In genomic region chr17:17139972-17140589, GRCh38 we compare ENCODE assay signal across 13 cellular contexts.
A peak's percentile ranks its signal among the peaks of the same experiment; 100 is the strongest.
DNase-seq lines count a peak whose midpoint lies in the region; ATAC-seq, FAIRE-seq and TF ChIP-seq lines count a peak whose summit lies in the region.
"Had no signal": no experiment of that assay in that cellular context is flagged by ENCODE, and none has a peak within 500 bp of the region (broad histone marks: within the 10 kb centered on the region; RNA-seq: fewer than 3 reads in every experiment).

No MANE protein-coding gene starts in this region.

- CTCF ChIA-PET in A549 (lab: Yijun Ruan, JAX), result interaction anchor here (2.4 to 7.6 kb wide), 6 partner anchors 10 to 177 kb away, joined by 6 to 112 read pairs (median 33); no protein-coding TSS in a partner anchor
- CTCF ChIA-PET in naive thymus-derived CD4-positive, alpha-beta T cell (lab: Charles Lee), result no interaction called here
- CTCF ChIA-PET in CD4-positive, alpha-beta T cell (lab: Charles Lee), result no interaction called here

- H3K9me3 Mint-ChIP-seq in naive thymus-derived CD4-positive, alpha-beta T cell, result no peaks in the 10 kb centered on the region
- H3K9me3 Mint-ChIP-seq in CD4-positive, alpha-beta T cell, result no peaks in the 10 kb centered on the region
- H3K9me3 Mint-ChIP-seq: activated T-cell treated with anti-CD3 and anti-CD28 coated beads, Interleukin-2, amount 50 U/mL, for 24 hours; stimulated activated naive CD8-positive, alpha-beta T cell treated with anti-CD3 and anti-CD28 coated beads, Interleukin-15, Interleukin-2, amounts not matched to agents 100 ng/mL and 50 ng/mL, for 24 hours had no signal

- intact Hi-C loops in naive thymus-derived CD4-positive, alpha-beta T cell (cut with micrococcal nuclease), result loop anchor here in 1 of 2 donors (5.0 kb wide), 2 partner anchors 42 to 67 kb away; partner anchors contain the start of gene PLD6
- intact Hi-C loops in CD4-positive, alpha-beta T cell (cut with DNase I, micrococcal nuclease), result no loop called here

- WGBS in A549 (ENCODE audit: missing lambda C conversion rate), result 88% methylated on average over 7 of the region's 7 CpGs

- no peak for TF ChIP-seq POLR2A in A549 (IDR thresholded peaks at IDR 0.05; ENCODE audit: low read length)

- 0 out of 3 replicates have a peak overlapping the region, but pooled peaks have one; percentile 10 for H3K4me2 ChIP-seq in A549

- peaks cover 5 to 14% (median 8%) of the 10 kb centered on the region in 7 donors for H3K4me1 Mint-ChIP-seq in naive thymus-derived CD4-positive, alpha-beta T cell
- peaks cover 7% of the 10 kb centered on the region for H3K4me1 Mint-ChIP-seq in CD4-positive, alpha-beta T cell (ENCODE audit: low read depth)

- peaks cover 0 to 90% (median 14%) of the 10 kb centered on the region in 3 experiments for H3K36me3 ChIP-seq in naive thymus-derived CD4-positive, alpha-beta T cell (ENCODE audit: control insufficient read depth in 2 of 3, insufficient read depth in 3 of 3, low read length in 3 of 3)
- peaks cover 44% of the 10 kb centered on the region for H3K36me3 ChIP-seq in HAP-1 (replicated peaks)

- POLR2A ChIA-PET in A549 (lab: Yijun Ruan, JAX), result no interaction called here
- POLR2A ChIA-PET in naive thymus-derived CD4-positive, alpha-beta T cell (lab: Charles Lee), result no interaction called here
- POLR2A ChIA-PET in CD4-positive, alpha-beta T cell (lab: Charles Lee), result no interaction called here

- H3K4me3 Mint-ChIP-seq in naive thymus-derived CD4-positive, alpha-beta T cell, result no peak overlapping the region
- H3K4me3 Mint-ChIP-seq in CD4-positive, alpha-beta T cell, result no peak overlapping the region
- H3K4me3 Mint-ChIP-seq: activated T-cell treated with anti-CD3 and anti-CD28 coated beads, Interleukin-2, amount 50 U/mL, for 24 hours; stimulated activated naive CD8-positive, alpha-beta T cell treated with anti-CD3 and anti-CD28 coated beads, Interleukin-15, Interleukin-2, amounts not matched to agents 100 ng/mL and 50 ng/mL, for 24 hours had no signal

- peaks cover 0 to 45% (median 7%) of the 10 kb centered on the region in 5 donors for H3K36me3 Mint-ChIP-seq in naive thymus-derived CD4-positive, alpha-beta T cell
- H3K36me3 Mint-ChIP-seq in CD4-positive, alpha-beta T cell (ENCODE audit: low read depth), result peaks cover 71% of the 10 kb centered on the region

- TF ChIP-seq EP300 in A549 (IDR thresholded peaks at IDR 0.05), result no peak

- H3K9me3 ChIP-seq in A549 (no peaks in the 10 kb centered on the region), HAP-1 (no peaks in the 10 kb centered on the region)
- H3K9me3 ChIP-seq in naive thymus-derived CD4-positive, alpha-beta T cell (ENCODE audit: control insufficient read depth in 2 of 3, low read length in 3 of 3), result no peaks in the 10 kb centered on the region
- H3K9me3 ChIP-seq in CD4-positive, alpha-beta T cell (ENCODE audit: control insufficient read depth, low read length), result no peaks in the 10 kb centered on the region

- H3K4me3 ChIP-seq in A549, result no peak overlapping the region
- H3K4me3 ChIP-seq in naive thymus-derived CD4-positive, alpha-beta T cell (ENCODE audit: low read length), result no peak overlapping the region
- no peak overlapping the region for H3K4me3 ChIP-seq in HAP-1
- H3K4me3 ChIP-seq: lung had no signal

- peak overlapping the region in 1 of 2 experiments; percentile 63; a peak in 3 of 6 replicates for H3K27ac ChIP-seq in A549
- peak overlapping the region; percentile 81 for H3K27ac ChIP-seq in caudate nucleus (ENCODE audit: low read depth, low read length)
- no peak overlapping the region for H3K27ac ChIP-seq in naive thymus-derived CD4-positive, alpha-beta T cell (ENCODE audit: low read depth, low read length)
- H3K27ac ChIP-seq in CD4-positive, alpha-beta T cell (ENCODE audit: low read depth, low read length), result no peak overlapping the region

- no peak for ATAC-seq in A549
- no peak for ATAC-seq in naive thymus-derived CD4-positive, alpha-beta T cell
- ATAC-seq in GM21423 (IDR thresholded peaks at IDR 0.05; ENCODE audit: unreplicated experiment), result no peak
- no peak for ATAC-seq in CD4-positive, alpha-beta T cell (ENCODE audit: poor library complexity)

- DNase-seq in A549 (ENCODE audit: low read depth in 1 of 2, low spot score in 1 of 2) (no peak), DMS79 treated with DMSO at 0.1 percent for 48 hours (lab: John Stamatoyannopoulos, UW) (peak; percentile 61), NCI-H345 treated with DMSO at 0.1 percent for 48 hours (lab: John Stamatoyannopoulos, UW; ENCODE audit: unreplicated experiment) (peak; percentile 69), caudate nucleus (lab: John Stamatoyannopoulos, UW) (no peak), HAP-1 (ENCODE audit: low spot score in 2 of 2) (no peak)
- no peak for DNase-seq in naive thymus-derived CD4-positive, alpha-beta T cell
- no peak for DNase-seq in CD4-positive, alpha-beta T cell
- DNase-seq: activated T-cell treated with anti-CD3 and anti-CD28 coated beads, Interleukin-2, amount 50 U/mL, for 24 hours; MV-4-11 had no signal

- no peak for FAIRE-seq in A549 (lab: Jason Lieb, UNC)
- FAIRE-seq: colon had no signal

- H3K4me1 ChIP-seq in A549, result peaks cover 28% of the 10 kb centered on the region
- H3K4me1 ChIP-seq in naive thymus-derived CD4-positive, alpha-beta T cell (ENCODE audit: control insufficient read depth in 2 of 2, insufficient read depth in 2 of 2, low read length in 2 of 2), result peaks cover 0 to 2% of the 10 kb centered on the region in 2 donors
- no peaks in the 10 kb centered on the region for H3K4me1 ChIP-seq in HAP-1

- in situ Hi-C loops in HAP-1 (cut with MboI; ENCODE audit: low sequenced_read_pairs), result no loop called here

- TF ChIP-seq CTCF in A549 (IDR thresholded peaks at IDR 0.05), result no peak
- no peak for TF ChIP-seq CTCF in CD4-positive, alpha-beta T cell (IDR thresholded peaks at IDR 0.05)

- no peaks in the 10 kb centered on the region for H3K27me3 ChIP-seq in naive thymus-derived CD4-positive, alpha-beta T cell (ENCODE audit: control insufficient read depth in 2 of 2, insufficient read depth in 2 of 2, low read length in 2 of 2)
- H3K27me3 ChIP-seq in CD4-positive, alpha-beta T cell (ENCODE audit: control insufficient read depth, insufficient read depth, low read length), result no peaks in the 10 kb centered on the region
- no peaks in the 10 kb centered on the region for H3K27me3 ChIP-seq in HAP-1 (ENCODE audit: low read depth)

- no peak for TF ChIP-seq RAD21 in A549 (conservative IDR thresholded peaks at IDR 0.05 in 1 of 2, IDR thresholded peaks at IDR 0.05 in 1 of 2)

- no peaks in the 10 kb centered on the region for H3K27me3 Mint-ChIP-seq in naive thymus-derived CD4-positive, alpha-beta T cell
- H3K27me3 Mint-ChIP-seq in CD4-positive, alpha-beta T cell, result no peaks in the 10 kb centered on the region
- H3K27me3 Mint-ChIP-seq: activated T-cell treated with anti-CD3 and anti-CD28 coated beads, Interleukin-2, amount 50 U/mL, for 24 hours; stimulated activated naive CD8-positive, alpha-beta T cell treated with anti-CD3 and anti-CD28 coated beads, Interleukin-15, Interleukin-2, amounts not matched to agents 100 ng/mL and 50 ng/mL, for 24 hours had no signal

- H3K27ac Mint-ChIP-seq in naive thymus-derived CD4-positive, alpha-beta T cell, result peak overlapping the region in 4 of 9 donors; percentile 28 to 76 (median 40)
- no peak overlapping the region for H3K27ac Mint-ChIP-seq in CD4-positive, alpha-beta T cell
- H3K27ac Mint-ChIP-seq: activated T-cell treated with anti-CD3 and anti-CD28 coated beads, Interleukin-2, amount 50 U/mL, for 24 hours; stimulated activated naive CD8-positive, alpha-beta T cell treated with anti-CD3 and anti-CD28 coated beads, Interleukin-15, Interleukin-2, amounts not matched to agents 100 ng/mL and 50 ng/mL, for 24 hours had no signal

TF ChIP-seq in A549, 52 proteins besides CTCF, POLR2A, EP300 and RAD21:
- TF ChIP-seq ELK1 (IDR thresholded peaks at IDR 0.05; ENCODE audit: low read depth, low read length), result no peak
- no peak for TF ChIP-seq MYC (IDR thresholded peaks at IDR 0.05; ENCODE audit: borderline replicate concordance, low read length)
- no peak for TF ChIP-seq NR3C1 (IDR thresholded peaks at IDR 0.05)
- TF ChIP-seq MAX (IDR thresholded peaks at IDR 0.05), result no peak
- no peak for TF ChIP-seq USF2 (IDR thresholded peaks at IDR 0.05)
- TF ChIP-seq SMC3 (IDR thresholded peaks at IDR 0.05), result no peak
- no peak for TF ChIP-seq NPAS2 (CRISPR knock-in tag; IDR thresholded peaks at IDR 0.05; ENCODE audit: borderline replicate concordance)
- no peak for TF ChIP-seq FOSL2 (IDR thresholded peaks at IDR 0.05)
- no peak for TF ChIP-seq FOSL2 (CRISPR knock-in tag; IDR thresholded peaks at IDR 0.05)
- TF ChIP-seq JUN (IDR thresholded peaks at IDR 0.05), result no peak
- TF ChIP-seq TFCP2L1 (CRISPR knock-in tag; IDR thresholded peaks at IDR 0.05), result no peak
- TF ChIP-seq CHD2 (IDR thresholded peaks at IDR 0.05; ENCODE audit: low read length, partially characterized antibody), result no peak
- no peak for TF ChIP-seq HOXB5 (CRISPR knock-in tag; IDR thresholded peaks at IDR 0.05)
- no peak for TF ChIP-seq SREBF2 (IDR thresholded peaks at IDR 0.05)
- no peak for TF ChIP-seq CBX8 (IDR thresholded peaks at IDR 0.05)
- no peak for TF ChIP-seq ZC3H11A (IDR thresholded peaks at IDR 0.05)
- TF ChIP-seq HDAC2 (IDR thresholded peaks at IDR 0.05), result no peak
- no peak for TF ChIP-seq CHD4 (IDR thresholded peaks at IDR 0.05; ENCODE audit: borderline replicate concordance)
- no peak for TF ChIP-seq EHF (CRISPR knock-in tag; IDR thresholded peaks at IDR 0.05)
- TF ChIP-seq JUNB (IDR thresholded peaks at IDR 0.05), result no peak
- TF ChIP-seq MAFK (IDR thresholded peaks at IDR 0.05; ENCODE audit: partially characterized antibody), result no peak

Comparison
In these comparisons a context has a peak if more than half of its experiments do, and no peak if none do; other contexts are left out.
1. DNase-seq: peak in DMS79 treated with DMSO at 0.1 percent for 48 hours (single experiment) and NCI-H345 treated with DMSO at 0.1 percent for 48 hours (single experiment); none in A549 (0 of 2), caudate nucleus (0 of 61), naive thymus-derived CD4-positive, alpha-beta T cell (0 of 9), CD4-positive, alpha-beta T cell (0 of 10) and HAP-1 (0 of 2).